In the genomic region with DNA sequence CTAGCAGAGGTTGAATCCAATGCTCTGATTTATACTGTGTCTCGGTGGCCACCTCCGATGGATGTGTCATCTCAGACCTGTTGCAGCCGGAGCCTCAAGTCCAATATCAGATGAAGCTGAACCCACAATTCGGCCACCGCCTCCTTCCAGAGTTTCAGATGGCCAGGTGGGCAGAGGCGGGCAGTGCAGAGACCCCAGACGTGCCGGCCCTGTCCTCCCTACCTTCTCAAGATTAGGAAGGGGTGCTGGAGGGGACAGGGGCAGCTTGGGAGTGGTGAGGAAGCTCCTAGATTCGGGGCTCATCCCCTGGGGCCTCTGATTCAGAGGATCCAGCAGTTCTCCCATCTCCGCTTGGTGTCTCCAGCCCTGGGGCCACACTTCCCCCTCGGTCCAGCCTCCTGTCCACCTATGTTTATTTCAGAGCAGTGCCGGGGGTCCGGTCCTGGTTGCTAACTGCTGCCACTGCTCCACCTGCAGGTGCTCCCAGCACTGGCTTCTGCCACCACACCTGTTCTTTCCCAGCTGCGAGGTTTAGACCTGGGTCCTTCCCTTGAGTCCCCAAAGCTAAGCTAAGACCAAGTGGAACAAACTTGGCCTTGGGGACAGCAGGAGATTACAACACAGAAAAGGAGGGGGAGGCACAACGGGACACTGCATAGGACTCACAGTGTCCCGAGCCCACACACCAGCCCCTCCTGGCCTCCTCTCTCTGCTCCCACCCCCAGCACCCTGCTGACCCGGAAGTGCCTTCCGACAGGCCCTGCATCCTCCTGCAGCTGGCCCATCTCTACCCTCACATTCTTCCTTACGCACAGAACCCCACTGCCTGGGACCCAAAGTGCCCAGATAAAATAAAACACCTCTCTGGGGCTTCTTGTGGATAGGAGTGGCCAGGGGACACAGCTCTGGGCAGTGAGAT, we compare ENCODE assay signal across 9 cellular contexts.
A peak's percentile ranks its signal among the peaks of the same experiment; 100 is the strongest.
DNase-seq lines count a peak whose midpoint lies in the region; ATAC-seq and TF ChIP-seq lines count a peak whose summit lies in the region.
"Had no signal": no experiment of that assay in that cellular context is flagged by ENCODE, and none has a peak within 500 bp of the region (broad histone marks: within the 10 kb centered on the region; RNA-seq: fewer than 3 reads in every experiment).

No MANE protein-coding gene starts in this region.

- CTCF ChIA-PET in activated naive CD4-positive, alpha-beta T cell treated with anti-CD3 and anti-CD28 coated beads for 36 hours (lab: Charles Lee), result interaction anchor here (0.8 to 1.0 kb wide), 2 partner anchors 9 to 26 kb away, joined by 3 read pairs; no protein-coding TSS in a partner anchor

- peaks cover 6% of the 10 kb centered on the region for H3K4me1 Mint-ChIP-seq in activated naive CD4-positive, alpha-beta T cell treated with anti-CD3 and anti-CD28 coated beads for 36 hours (ENCODE audit: low read depth)
- H3K4me1 Mint-ChIP-seq in stimulated activated effector memory CD8-positive, alpha-beta T cell treated with anti-CD3 and anti-CD28 coated beads, Interleukin-12 subunit alpha, Interleukin-12 subunit beta, amount 100 ng/mL, for 72 hours, result peaks cover 13% of the 10 kb centered on the region

- no peak for ATAC-seq in stimulated activated effector memory CD8-positive, alpha-beta T cell treated with anti-CD3 and anti-CD28 coated beads, Interleukin-12 subunit alpha, Interleukin-12 subunit beta, amount 100 ng/mL, for 72 hours
- ATAC-seq in GM21515 (IDR thresholded peaks at IDR 0.05; ENCODE audit: unreplicated experiment), result no peak

- TF ChIP-seq CTCF in choroid plexus epithelial cell (conservative IDR thresholded peaks at IDR 0.05; ENCODE audit: low read depth, low read length), result peak; percentile 5

- H3K9me3 Mint-ChIP-seq in activated naive CD4-positive, alpha-beta T cell treated with anti-CD3 and anti-CD28 coated beads for 36 hours, result no peaks in the 10 kb centered on the region
- no peaks in the 10 kb centered on the region for H3K9me3 Mint-ChIP-seq in stimulated activated effector memory CD8-positive, alpha-beta T cell treated with anti-CD3 and anti-CD28 coated beads, Interleukin-12 subunit alpha, Interleukin-12 subunit beta, amount 100 ng/mL, for 72 hours

- H3K36me3 Mint-ChIP-seq in activated naive CD4-positive, alpha-beta T cell treated with anti-CD3 and anti-CD28 coated beads for 36 hours (ENCODE audit: low read depth), result no peaks in the 10 kb centered on the region
- peaks cover 6% of the 10 kb centered on the region for H3K36me3 Mint-ChIP-seq in stimulated activated effector memory CD8-positive, alpha-beta T cell treated with anti-CD3 and anti-CD28 coated beads, Interleukin-12 subunit alpha, Interleukin-12 subunit beta, amount 100 ng/mL, for 72 hours

- H3K4me3 ChIP-seq in choroid plexus epithelial cell (ENCODE audit: low read depth, low read length), result no peak overlapping the region

- H3K4me3 Mint-ChIP-seq in activated naive CD4-positive, alpha-beta T cell treated with anti-CD3 and anti-CD28 coated beads for 36 hours, result peak overlapping the region; percentile 80
- peak overlapping the region; percentile 96 for H3K4me3 Mint-ChIP-seq in stimulated activated effector memory CD8-positive, alpha-beta T cell treated with anti-CD3 and anti-CD28 coated beads, Interleukin-12 subunit alpha, Interleukin-12 subunit beta, amount 100 ng/mL, for 72 hours

- DNase-seq in activated naive CD4-positive, alpha-beta T cell treated with anti-CD3 and anti-CD28 coated beads for 36 hours, result no peak
- DNase-seq in activated naive CD4-positive, alpha-beta T cell treated with Interleukin-2 at 50 U/mL for 16 hours, result no peak
- peak; percentile 52 for DNase-seq in NCI-H510A (lab: John Stamatoyannopoulos, UW)
- DNase-seq in choroid plexus epithelial cell (ENCODE audit: low read depth), result no peak
- no peak for DNase-seq in stimulated activated effector memory CD8-positive, alpha-beta T cell treated with anti-CD3 and anti-CD28 coated beads, Interleukin-12 subunit alpha, Interleukin-12 subunit beta, amount 100 ng/mL, for 72 hours (ENCODE audit: low spot score in 2 of 2)
- no peak for DNase-seq in hippocampal formation (lab: John Stamatoyannopoulos, UW)
- DNase-seq in NCI-H1930 (lab: John Stamatoyannopoulos, UW), result no peak
- DNase-seq: MG63 had no signal

- H3K27me3 Mint-ChIP-seq in activated naive CD4-positive, alpha-beta T cell treated with anti-CD3 and anti-CD28 coated beads for 36 hours (ENCODE audit: low read depth), result peaks cover 2% of the 10 kb centered on the region

- intact Hi-C loops in activated naive CD4-positive, alpha-beta T cell treated with anti-CD3 and anti-CD28 coated beads for 36 hours (cut with micrococcal nuclease), result loop anchor here (5.0 kb wide), 1 partner anchor 576 kb away; no protein-coding TSS in a partner anchor

- H3K27ac Mint-ChIP-seq in activated naive CD4-positive, alpha-beta T cell treated with anti-CD3 and anti-CD28 coated beads for 36 hours, result no peak overlapping the region
- H3K27ac Mint-ChIP-seq in stimulated activated effector memory CD8-positive, alpha-beta T cell treated with anti-CD3 and anti-CD28 coated beads, Interleukin-12 subunit alpha, Interleukin-12 subunit beta, amount 100 ng/mL, for 72 hours, result no peak overlapping the region
